Comparison of ENCODE assay signal across 21 cellular contexts in genomic region chr1:197448390-197448789, GRCh38.
DNase-seq lines count a peak whose midpoint lies in the region; ATAC-seq and TF ChIP-seq lines count a peak whose summit lies in the region.
"Had no signal": no experiment of that assay in that cellular context is flagged by ENCODE, and none has a peak within 500 bp of the region (broad histone marks: within the 10 kb centered on the region; RNA-seq: fewer than 3 reads in every experiment).

No MANE protein-coding gene starts in this region.

- POLR2A ChIA-PET in HEK293 (lab: Yijun Ruan, JAX): no interaction called here

- H3K9me3 ChIP-seq in HEK293 (ENCODE audit: control insufficient read depth, insufficient read depth, low read depth, low read length) (no peaks in the 10 kb centered on the region), neural progenitor cell (ENCODE audit: low read depth) (no peaks in the 10 kb centered on the region)
- H3K9me3 ChIP-seq: BE2C, HAP-1 had no signal

- H3K27me3 Mint-ChIP-seq in neural progenitor cell (ENCODE audit: insufficient read depth, low read depth): peaks cover 2% of the 10 kb centered on the region
- H3K27me3 Mint-ChIP-seq in activated T-helper 17 cell treated with anti-CD3 and anti-CD28 coated beads, Interleukin-2, amount 50 U/mL, for 72 hours: no peaks in the 10 kb centered on the region
- H3K27me3 Mint-ChIP-seq: CD4-positive, CD25-positive, alpha-beta regulatory T cell; IgD-negative memory B cell had no signal

- H3K4me3 ChIP-seq in HEK293 (ENCODE audit: low read depth, low read length): no peak overlapping the region
- no peak overlapping the region for H3K4me3 ChIP-seq in neural progenitor cell
- H3K4me3 ChIP-seq: GM12878, GM23248, HAP-1 had no signal

- DNase-seq in left kidney (ENCODE audit: low read depth, low spot score) (peak; percentile 52), neural progenitor cell (ENCODE audit: low spot score) (no peak), NCI-H2081 treated with DMSO at 0.1 percent for 48 hours (lab: John Stamatoyannopoulos, UW) (no peak)
- no peak for DNase-seq in stimulated activated naive CD4-positive, alpha-beta T cell treated with Interleukin-2 at 50 U/mL for 16 hours (lab: John Stamatoyannopoulos, UW)
- DNase-seq: ACHN; BE2C; C1 segment of cervical spinal cord; CD4-positive, CD25-positive, alpha-beta regulatory T cell; CD8-positive, alpha-beta memory T cell; COR-L47; DMS 273 treated with DMSO at 0.1 percent for 48 hours; DMS53; DND-41; EL; GM23248; KBM-7 had no signal

- no peaks in the 10 kb centered on the region for H3K4me1 Mint-ChIP-seq in neural progenitor cell
- no peaks in the 10 kb centered on the region for H3K4me1 Mint-ChIP-seq in activated T-helper 17 cell treated with anti-CD3 and anti-CD28 coated beads, Interleukin-2, amount 50 U/mL, for 72 hours
- H3K4me1 Mint-ChIP-seq: CD4-positive, CD25-positive, alpha-beta regulatory T cell; IgD-negative memory B cell had no signal

- no peak overlapping the region for H3K27ac Mint-ChIP-seq in neural progenitor cell
- H3K27ac Mint-ChIP-seq in activated T-helper 17 cell treated with anti-CD3 and anti-CD28 coated beads, Interleukin-2, amount 50 U/mL, for 72 hours: no peak overlapping the region
- H3K27ac Mint-ChIP-seq: CD4-positive, CD25-positive, alpha-beta regulatory T cell; CD8-positive, alpha-beta memory T cell; IgD-negative memory B cell had no signal

- TF ChIP-seq CTCF in HEK293 (tag by site-specific recombination; IDR thresholded peaks at IDR 0.05) (no peak), neural progenitor cell (IDR thresholded peaks at IDR 0.05) (no peak)

- no peaks in the 10 kb centered on the region for H3K27me3 ChIP-seq in neural progenitor cell
- H3K27me3 ChIP-seq: BE2C had no signal

- ATAC-seq in activated T-helper 17 cell treated with anti-CD3 and anti-CD28 coated beads, Interleukin-2, amount 50 U/mL, for 72 hours (replicated peaks): no peak
- ATAC-seq: GM12878 had no signal

- CTCF ChIA-PET in HEK293 (lab: Yijun Ruan, JAX): no interaction called here

- no peaks in the 10 kb centered on the region for H3K4me1 ChIP-seq in HEK293 (ENCODE audit: control insufficient read depth, insufficient read depth, low read length)
- H3K4me1 ChIP-seq in neural progenitor cell: no peaks in the 10 kb centered on the region
- H3K4me1 ChIP-seq: BE2C, HAP-1 had no signal

- no peaks in the 10 kb centered on the region for H3K36me3 Mint-ChIP-seq in neural progenitor cell
- H3K36me3 Mint-ChIP-seq in activated T-helper 17 cell treated with anti-CD3 and anti-CD28 coated beads, Interleukin-2, amount 50 U/mL, for 72 hours (ENCODE audit: low read depth): no peaks in the 10 kb centered on the region
- H3K36me3 Mint-ChIP-seq: CD4-positive, CD25-positive, alpha-beta regulatory T cell; IgD-negative memory B cell had no signal

- H3K27ac ChIP-seq in HEK293 (ENCODE audit: extremely low read depth, low read depth, low read length): no peak overlapping the region
- no peak overlapping the region for H3K27ac ChIP-seq in neural progenitor cell
- H3K27ac ChIP-seq: GM23248 had no signal

- H3K9me3 Mint-ChIP-seq in neural progenitor cell: no peaks in the 10 kb centered on the region
- no peaks in the 10 kb centered on the region for H3K9me3 Mint-ChIP-seq in activated T-helper 17 cell treated with anti-CD3 and anti-CD28 coated beads, Interleukin-2, amount 50 U/mL, for 72 hours
- H3K9me3 Mint-ChIP-seq: CD4-positive, CD25-positive, alpha-beta regulatory T cell; CD8-positive, alpha-beta memory T cell; IgD-negative memory B cell had no signal

- H3K4me3 Mint-ChIP-seq in neural progenitor cell: no peak overlapping the region
- H3K4me3 Mint-ChIP-seq in activated T-helper 17 cell treated with anti-CD3 and anti-CD28 coated beads, Interleukin-2, amount 50 U/mL, for 72 hours: no peak overlapping the region
- H3K4me3 Mint-ChIP-seq: CD4-positive, CD25-positive, alpha-beta regulatory T cell; CD8-positive, alpha-beta memory T cell; IgD-negative memory B cell had no signal

- H3K79me2 ChIP-seq in neural progenitor cell (ENCODE audit: low read depth): no peaks in the 10 kb centered on the region

- H4K20me1 ChIP-seq in neural progenitor cell (ENCODE audit: low read depth): no peaks in the 10 kb centered on the region

- no peak overlapping the region for H3K4me2 ChIP-seq in neural progenitor cell

- H3K36me3 ChIP-seq in HEK293 (ENCODE audit: control insufficient read depth in 2 of 2, insufficient read depth in 1 of 2, low read length in 2 of 2): no peaks in the 10 kb centered on the region
- H3K36me3 ChIP-seq in neural progenitor cell: no peaks in the 10 kb centered on the region
- H3K36me3 ChIP-seq: BE2C, HAP-1 had no signal

- H2AFZ ChIP-seq in neural progenitor cell (replicated peaks): peak overlapping the region; percentile 2
- H2AFZ ChIP-seq: GM23248 had no signal

- H3K9ac ChIP-seq in neural progenitor cell: no peak overlapping the region
- H3K9ac ChIP-seq: GM23248 had no signal

- no peaks in the 10 kb centered on the region for H3F3A ChIP-seq in neural progenitor cell (ENCODE audit: low read depth)

TF ChIP-seq in HEK293, 187 proteins besides CTCF, POLR2A, EP300 and RAD21:
- no peak for TF ChIP-seq ZNF704 (tag by site-specific recombination; IDR thresholded peaks at IDR 0.05)
- TF ChIP-seq ZNF416 (tag by site-specific recombination; IDR thresholded peaks at IDR 0.05): no peak
- TF ChIP-seq ZNF202 (tag by site-specific recombination; IDR thresholded peaks at IDR 0.05; ENCODE audit: borderline replicate concordance): no peak
- TF ChIP-seq ZNF341 (tag by site-specific recombination; IDR thresholded peaks at IDR 0.05; ENCODE audit: low read depth): peak; percentile 92
- TF ChIP-seq ZNF211 (tag by site-specific recombination; IDR thresholded peaks at IDR 0.05; ENCODE audit: low read depth): no peak
